18 cellular contexts compared by ENCODE assay signal in genomic region chr3:194852836-194853508, GRCh38.
DNase-seq lines count a peak whose midpoint lies in the region.
"Had no signal": no experiment of that assay in that cellular context is flagged by ENCODE, and none has a peak within 500 bp of the region (broad histone marks: within the 10 kb centered on the region; RNA-seq: fewer than 3 reads in every experiment).

No MANE protein-coding gene starts in this region.

- DNase-seq in ELF-1 (ENCODE audit: low read depth, low spot score): peak; percentile 66
- peak; percentile 98 for DNase-seq in NCI-H2107 treated with DMSO at 0.1 percent for 48 hours (lab: John Stamatoyannopoulos, UW; ENCODE audit: unreplicated experiment)
- peak; percentile 16 for DNase-seq in astrocyte of the hippocampus (ENCODE audit: low read depth, low spot score)
- peak; percentile 57 for DNase-seq in posterior vena cava (ENCODE audit: low spot score)
- no peak for DNase-seq in HuH-7.5 (ENCODE audit: low spot score)
- no peak for DNase-seq in activated CD4-positive, CD25-positive, alpha-beta regulatory T cell treated with anti-CD3 and anti-CD28 coated beads, Interleukin-2, amount 50 U/mL, for 72 hours
- DNase-seq in cerebellar nuclear complex (lab: John Stamatoyannopoulos, UW): no peak
- DNase-seq in NCI-H128 (lab: John Stamatoyannopoulos, UW; ENCODE audit: unreplicated experiment): no peak
- DNase-seq: activated CD4-positive, alpha-beta T cell treated with anti-CD3 and anti-CD28 coated beads, Interleukin-2, amount 10 ng/mL, durations not matched to agents 7 days and 5 days; activated CD8-positive, alpha-beta memory T cell treated with anti-CD3 and anti-CD28 coated beads, Interleukin-2, amount 50 U/mL, for 48 hours; activated gamma-delta T cell treated with Interleukin-2 at 50 U/mL for 16 hours; amygdala; BE2C; central memory CD4-positive, alpha-beta T cell; effector memory CD8-positive, alpha-beta T cell; H7; heart left ventricle; NCI-H1694 had no signal

- intact Hi-C loops in posterior vena cava (cut with DNase I): no loop called here

Comparison
In these comparisons a context has a peak if more than half of its experiments do, and no peak if none do; other contexts are left out.
1. DNase-seq: peak in ELF-1 (single experiment), NCI-H2107 treated with DMSO at 0.1 percent for 48 hours (single experiment), astrocyte of the hippocampus (single experiment) and posterior vena cava (single experiment); none in HuH-7.5 (single experiment), activated CD4-positive, CD25-positive, alpha-beta regulatory T cell treated with anti-CD3 and anti-CD28 coated beads, Interleukin-2, amount 50 U/mL, for 72 hours (single experiment), cerebellar nuclear complex (0 of 2) and NCI-H128 (single experiment).